Comparison of ENCODE assay signal across 10 cellular contexts in the genomic region with DNA sequence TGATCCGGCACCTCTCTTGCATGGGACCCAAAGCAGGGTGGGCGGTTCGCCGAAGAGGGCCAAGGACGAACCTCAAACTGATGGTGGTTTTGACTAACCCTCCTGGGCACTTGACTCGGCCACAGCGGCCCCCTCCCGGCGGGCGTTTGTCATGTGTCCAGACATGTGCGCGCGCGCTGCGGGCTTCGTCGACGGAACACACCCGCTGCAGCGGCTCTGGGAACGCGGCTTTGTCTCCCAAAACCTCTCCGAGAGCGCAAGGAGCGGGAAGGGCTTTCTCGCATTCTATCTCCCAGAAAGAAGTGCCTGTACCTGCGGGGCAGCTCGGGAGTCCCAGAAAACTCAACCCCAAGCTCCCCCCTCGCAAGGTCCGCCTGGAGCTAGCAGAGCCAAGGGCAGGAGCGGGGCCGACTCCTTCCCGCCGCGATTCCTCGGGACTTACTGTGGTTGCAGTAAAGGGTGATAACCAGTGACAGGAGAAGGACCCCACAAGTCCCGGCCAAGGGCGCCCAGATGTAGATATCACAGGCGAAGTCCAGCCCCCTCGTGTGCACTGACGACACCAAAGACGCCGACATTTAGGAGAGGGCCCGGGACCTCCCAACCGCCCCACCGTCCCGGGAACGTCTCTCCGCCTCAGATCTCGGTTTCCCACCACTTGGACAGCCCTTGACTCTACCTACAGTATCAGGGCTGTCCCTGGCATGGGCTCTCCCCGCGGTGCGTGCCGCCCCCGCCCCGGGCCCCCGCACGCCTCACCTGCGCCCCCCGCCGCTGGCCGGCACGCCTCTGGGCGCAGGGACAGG. TPM values are rescaled to one million over a fixed set of nuclear protein-coding genes. Genes with fewer than 3 reads are reported as not detected.
DNase-seq lines count a peak whose midpoint lies in the region; ATAC-seq, FAIRE-seq and TF ChIP-seq lines count a peak whose summit lies in the region.
"Had no signal": no experiment of that assay in that cellular context is flagged by ENCODE, and none has a peak within 500 bp of the region (broad histone marks: within the 10 kb centered on the region; RNA-seq: fewer than 3 reads in every experiment).

No MANE protein-coding gene starts in this region.

- H3K4me1 ChIP-seq in adrenal gland (replicated peaks in 1 of 2) (peaks cover 23 to 42% of the 10 kb centered on the region in 2 donors), iPS-20b (ENCODE audit: insufficient read depth, low read length) (no peaks in the 10 kb centered on the region)

- ATAC-seq in GM19397 (IDR thresholded peaks at IDR 0.05; ENCODE audit: unreplicated experiment) (no peak), HG02678 (IDR thresholded peaks at IDR 0.05; ENCODE audit: unreplicated experiment) (no peak)

- H3K9me3 ChIP-seq in MG63 (no peaks in the 10 kb centered on the region), adrenal gland (replicated peaks in 1 of 3) (no peaks in the 10 kb centered on the region), iPS-20b (ENCODE audit: insufficient read depth, low read depth, low read length) (peaks cover 5% of the 10 kb centered on the region; the same call in 1 of the 2 replicates)

- TF ChIP-seq POLR2A in adrenal gland (IDR thresholded peaks at IDR 0.05) (no peak), GM12892 (IDR thresholded peaks at IDR 0.05; ENCODE audit: low read depth, low read length) (no peak)

- TF ChIP-seq CTCF in adrenal gland (IDR thresholded peaks at IDR 0.05): no peak

- DNase-seq in MG63: peak; percentile 30
- peak in 5 of 7 donors; percentile 37 to 56 (median 49) for DNase-seq in adrenal gland
- DNase-seq in stimulated activated CD8-positive, alpha-beta memory T cell treated with anti-CD3 and anti-CD28 coated beads, Interleukin-4, amount 100 ng/mL, for 48 hours: peak; percentile 81
- DNase-seq in GM12892 (ENCODE audit: insufficient read length): no peak
- no peak for DNase-seq in NCI-H510A (lab: John Stamatoyannopoulos, UW)
- DNase-seq: NCI-H510A treated with DMSO at 0.1 percent for 48 hours had no signal

- FAIRE-seq in GM12892 (lab: Jason Lieb, UNC): no peak
- FAIRE-seq: urothelium cell line had no signal

- H3K27ac ChIP-seq in adrenal gland (peak overlapping the region in 1 of 5 donors; percentile 39), iPS-20b (ENCODE audit: low read length) (no peak overlapping the region)

- no peaks in the 10 kb centered on the region for H3K36me3 ChIP-seq in MG63
- H3K36me3 ChIP-seq in adrenal gland (replicated peaks in 1 of 2): no peaks in the 10 kb centered on the region
- no peaks in the 10 kb centered on the region for H3K36me3 ChIP-seq in iPS-20b (ENCODE audit: insufficient read depth, low read depth, low read length)

- no peak overlapping the region for H3K9ac ChIP-seq in iPS-20b (ENCODE audit: low read depth, low read length)

- 1 to 11% (median 6%) methylated on average over 14 to 64 of the region's 64 CpGs for WGBS in adrenal gland, 4 donors

- H3K27me3 ChIP-seq in MG63 (peaks cover 29% of the 10 kb centered on the region), adrenal gland (peaks cover 48% of the 10 kb centered on the region), iPS-20b (ENCODE audit: insufficient read depth, low read length) (peaks cover 76% of the 10 kb centered on the region)

- H3K4me3 ChIP-seq in MG63 (no peak overlapping the region), adrenal gland (peak overlapping the region in 1 of 4 donors; percentile 40), iPS-20b (ENCODE audit: low read length) (peak overlapping the region; percentile 50; the same call in 1 of the 2 replicates)

- intact Hi-C loops in adrenal gland (cut with DNase I): no loop called here

RNA-seq across cellular contexts. Expression of a gene that starts 1.6 kb away (rescaled TPM):
- not detected in 2 replicates for total RNA-seq in MG63 (2014; rRNA removed; shearing (Covaris generic); ENCODE audit: low replicate concordance)
- 1 to 10 TPM; 1.1 to 4.4 (median 1.7) TPM for total RNA-seq in adrenal gland
- 1 to 10 TPM; 1.9 to 3.5 (median 2.2) TPM for polyA plus RNA-seq in adrenal gland
- not detected for polyA plus RNA-seq in GM12892 (2012; ENCODE audit: missing spikeins)

Comparison
In these comparisons a context has a peak if more than half of its experiments do, and no peak if none do; other contexts are left out.
1. DNase-seq: peak in MG63 (single experiment), adrenal gland (5 of 7) and stimulated activated CD8-positive, alpha-beta memory T cell treated with anti-CD3 and anti-CD28 coated beads, Interleukin-4, amount 100 ng/mL, for 48 hours (single experiment); none in GM12892 (single experiment) and NCI-H510A (single experiment).